10 cellular contexts compared by ENCODE assay signal in the genomic region with DNA sequence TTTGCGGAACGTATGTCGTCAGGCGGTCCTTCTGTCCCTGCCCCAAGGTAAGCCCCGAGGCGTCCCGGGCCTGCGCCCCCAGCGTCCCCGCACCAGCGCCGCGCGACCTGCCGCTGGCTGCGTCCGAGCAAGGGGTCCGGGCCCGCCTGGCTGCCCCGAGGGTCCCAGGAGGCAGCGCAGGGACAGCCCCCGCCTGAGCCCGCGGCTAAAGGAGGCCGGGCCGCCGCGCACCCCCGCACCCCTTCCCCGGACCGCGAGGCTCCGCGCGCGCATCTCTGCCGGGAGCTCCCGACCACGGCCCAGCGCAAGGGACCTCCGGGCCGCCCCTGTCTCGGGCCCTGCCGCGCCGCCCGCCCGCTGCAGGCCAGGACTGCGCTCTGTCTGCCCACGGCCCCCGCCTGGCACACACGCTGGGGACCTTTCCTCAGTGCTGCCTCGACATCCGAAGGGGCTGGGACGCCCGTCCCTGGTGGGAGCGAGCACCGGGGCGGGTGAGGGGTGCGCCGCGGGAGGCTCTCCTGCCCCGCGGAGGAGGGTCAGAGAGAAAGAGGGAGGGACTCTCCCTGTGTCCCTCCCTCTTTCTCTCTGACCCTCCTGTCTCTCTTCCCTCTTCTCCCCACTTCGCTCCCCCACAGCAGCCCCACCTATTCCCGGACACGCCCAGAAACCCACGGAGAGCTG. TPM values are rescaled to one million over a fixed set of nuclear protein-coding genes. Genes with fewer than 3 reads are reported as not detected.
DNase-seq lines count a peak whose midpoint lies in the region; ATAC-seq, FAIRE-seq and TF ChIP-seq lines count a peak whose summit lies in the region.
"Had no signal": no experiment of that assay in that cellular context is flagged by ENCODE, and none has a peak within 500 bp of the region (broad histone marks: within the 10 kb centered on the region; RNA-seq: fewer than 3 reads in every experiment).

No MANE protein-coding gene starts in this region.

- H3K27ac ChIP-seq in lower lobe of right lung: no peak overlapping the region
- H3K27ac ChIP-seq in upper lobe of right lung: no peak overlapping the region
- H3K27ac ChIP-seq: thyroid gland had no signal

- TF ChIP-seq CTCF in lower lobe of right lung (IDR thresholded peaks at IDR 0.05): no peak
- no peak for TF ChIP-seq CTCF in upper lobe of right lung (IDR thresholded peaks at IDR 0.05)

- FAIRE-seq in GM12892 (lab: Jason Lieb, UNC): no peak

- no peak for TF ChIP-seq POLR2A in GM12892 (IDR thresholded peaks at IDR 0.05; ENCODE audit: low read depth, low read length)

- peaks cover 7% of the 10 kb centered on the region for H3K4me1 ChIP-seq in lower lobe of right lung
- H3K4me1 ChIP-seq in upper lobe of right lung: no peaks in the 10 kb centered on the region

- H3K4me3 ChIP-seq in lower lobe of right lung (peak overlapping the region; percentile 47), upper lobe of right lung (peak overlapping the region; percentile 46)

- H3K9me3 ChIP-seq in lower lobe of right lung: no peaks in the 10 kb centered on the region
- H3K9me3 ChIP-seq in upper lobe of right lung: no peaks in the 10 kb centered on the region
- H3K9me3 ChIP-seq: thyroid gland had no signal

- peaks cover 8% of the 10 kb centered on the region for H3K27me3 ChIP-seq in lower lobe of right lung (ENCODE audit: low read depth)
- no peaks in the 10 kb centered on the region for H3K27me3 ChIP-seq in upper lobe of right lung
- H3K27me3 ChIP-seq: thyroid gland had no signal

- H3K36me3 Mint-ChIP-seq in T-helper 1 cell treated with Interleukin-12 subunit alpha and Interleukin-12 subunit beta and Interleukin-4 antibody, amounts not matched to agents 30 μg/mL and 1 μg/mL, for 36 hours (ENCODE audit: low read depth): peaks cover 9% of the 10 kb centered on the region
- H3K36me3 Mint-ChIP-seq in effector memory CD8-positive, alpha-beta T cell (ENCODE audit: insufficient read depth): peaks cover 12% of the 10 kb centered on the region

- H3K36me3 ChIP-seq in lower lobe of right lung (peaks cover 19% of the 10 kb centered on the region), upper lobe of right lung (no peaks in the 10 kb centered on the region)
- H3K36me3 ChIP-seq: thyroid gland had no signal

- peak overlapping the region; percentile 30 for H3K4me3 Mint-ChIP-seq in T-helper 1 cell treated with Interleukin-12 subunit alpha and Interleukin-12 subunit beta and Interleukin-4 antibody, amounts not matched to agents 30 μg/mL and 1 μg/mL, for 36 hours
- peak overlapping the region; percentile 34 to 36 for H3K4me3 Mint-ChIP-seq in effector memory CD8-positive, alpha-beta T cell

- no peaks in the 10 kb centered on the region for H3K9me3 Mint-ChIP-seq in T-helper 1 cell treated with Interleukin-12 subunit alpha and Interleukin-12 subunit beta and Interleukin-4 antibody, amounts not matched to agents 30 μg/mL and 1 μg/mL, for 36 hours
- no peaks in the 10 kb centered on the region for H3K9me3 Mint-ChIP-seq in effector memory CD8-positive, alpha-beta T cell

- H3K27me3 Mint-ChIP-seq in T-helper 1 cell treated with Interleukin-12 subunit alpha and Interleukin-12 subunit beta and Interleukin-4 antibody, amounts not matched to agents 30 μg/mL and 1 μg/mL, for 36 hours (ENCODE audit: low read depth): peaks cover 24% of the 10 kb centered on the region
- H3K27me3 Mint-ChIP-seq in effector memory CD8-positive, alpha-beta T cell: no peaks in the 10 kb centered on the region

- no peak overlapping the region for H3K27ac Mint-ChIP-seq in T-helper 1 cell treated with Interleukin-12 subunit alpha and Interleukin-12 subunit beta and Interleukin-4 antibody, amounts not matched to agents 30 μg/mL and 1 μg/mL, for 36 hours
- H3K27ac Mint-ChIP-seq in effector memory CD8-positive, alpha-beta T cell: peak overlapping the region in 1 of 2 donors; percentile 16

- DNase-seq in T-helper 1 cell (no peak), lower lobe of right lung (no peak), upper lobe of right lung (no peak), GM12892 (ENCODE audit: insufficient read length) (no peak), H4 (ENCODE audit: low spot score) (no peak), SW480 (ENCODE audit: low spot score) (no peak)
- DNase-seq in effector memory CD8-positive, alpha-beta T cell: no peak
- DNase-seq: NCI-H2081, thyroid gland had no signal

- intact Hi-C loops in lower lobe of right lung (cut with DNase I) (no loop called here), upper lobe of right lung (cut with DNase I) (no loop called here)

- H3K4me1 Mint-ChIP-seq in T-helper 1 cell treated with Interleukin-12 subunit alpha and Interleukin-12 subunit beta and Interleukin-4 antibody, amounts not matched to agents 30 μg/mL and 1 μg/mL, for 36 hours (ENCODE audit: low read depth): peaks cover 2% of the 10 kb centered on the region
- peaks cover 4 to 11% of the 10 kb centered on the region in 2 donors for H3K4me1 Mint-ChIP-seq in effector memory CD8-positive, alpha-beta T cell (ENCODE audit: low read depth in 2 of 2)

- ATAC-seq in effector memory CD8-positive, alpha-beta T cell (replicated peaks): no peak
- ATAC-seq in lower lobe of right lung (peak; percentile 61 to 62), upper lobe of right lung (peak; percentile 56)

RNA-seq across cellular contexts. Expression of a gene that starts 25.0 kb away (rescaled TPM):
- 7.3 TPM for total RNA-seq in lower lobe of right lung
- total RNA-seq in upper lobe of right lung: 10.1 TPM
- not detected for polyA plus RNA-seq in GM12892 (2012; ENCODE audit: missing spikeins)
- not detected in 2 replicates for total RNA-seq in H4 (2014; rRNA removed; shearing (Covaris generic))
- total RNA-seq: thyroid gland had no signal
